In genomic region chr12:104329697-104330096, GRCh38 we compare ENCODE assay signal across 15 cellular contexts.
"Had no signal": no experiment of that assay in that cellular context is flagged by ENCODE, and none has a peak within 500 bp of the region (broad histone marks: within the 10 kb centered on the region; RNA-seq: fewer than 3 reads in every experiment).

No MANE protein-coding gene starts in this region.

- H3K27me3 ChIP-seq: ascending aorta, dorsolateral prefrontal cortex, pancreas had no signal

- H3K4me1 ChIP-seq: pancreas had no signal

- H3K27ac ChIP-seq: pancreas, thoracic aorta had no signal

- H3K9me3 ChIP-seq: ascending aorta, pancreas, thoracic aorta had no signal

- H3K4me3 ChIP-seq: ascending aorta, dorsolateral prefrontal cortex, pancreas, thoracic aorta had no signal

- ATAC-seq: activated CD8-positive, alpha-beta T cell treated with anti-CD3 and anti-CD28 coated beads, Interleukin-2, amount 10 ng/mL, durations not matched to agents 7 days and 5 days; activated T-cell treated with anti-CD3 and anti-CD28 coated beads, Interleukin-2, amount 50 U/mL, for 72 hours; pancreas had no signal

- DNase-seq: activated CD4-positive, alpha-beta T cell treated with anti-CD3 and anti-CD28 coated beads for 4 hours; activated CD8-positive, alpha-beta memory T cell treated with anti-CD3 and anti-CD28 coated beads, Interleukin-2, amount 50 U/mL, for 4 hours; activated CD8-positive, alpha-beta T cell treated with anti-CD3 and anti-CD28 coated beads, Interleukin-2, amount 10 ng/mL, durations not matched to agents 7 days and 5 days; activated gamma-delta T cell; activated naive CD8-positive, alpha-beta T cell treated with anti-CD3 and anti-CD28 coated beads, Interleukin-2, amount 10 ng/mL, durations not matched to agents 7 days and 5 days; activated T-cell treated with anti-CD3 and anti-CD28 coated beads, Interleukin-2, amount 50 U/mL, for 72 hours; dorsolateral prefrontal cortex; naive B cell; pancreas; stimulated activated CD4-positive, alpha-beta T cell treated with anti-CD3 and anti-CD28 coated beads, Interleukin-12 subunit alpha, Interleukin-12 subunit beta, amount 100 ng/mL, for 4 hours; stimulated activated CD4-positive, alpha-beta T cell treated with anti-CD3 and anti-CD28 coated beads, Interleukin-2, amount 100 ng/mL, for 24 hours; T-helper 2 cell had no signal

- FAIRE-seq: islet of Langerhans, pancreas had no signal
